2 cellular contexts compared by ENCODE assay signal in genomic region chr18:903703-904102, GRCh38.
TF ChIP-seq lines count a peak whose summit lies in the region.

No MANE protein-coding gene starts in this region.

TF ChIP-seq in GM23338, 12 proteins besides CTCF, POLR2A, EP300 and RAD21:
- TF ChIP-seq REST (IDR thresholded peaks at IDR 0.05; ENCODE audit: unreplicated experiment) (peak; percentile 88), EZH2 (IDR thresholded peaks at IDR 0.05; ENCODE audit: low read depth, unreplicated experiment) (peak; percentile 79), JUNB (IDR thresholded peaks at IDR 0.05; ENCODE audit: unreplicated experiment) (no peak)

TF ChIP-seq in GM12878, 131 proteins besides CTCF, POLR2A, EP300 and RAD21 (continued from another document):
- TF ChIP-seq E4F1 (IDR thresholded peaks at IDR 0.05; ENCODE audit: borderline replicate concordance, partially characterized antibody), result no peak
